ENCODE assay signal across 18 cellular contexts in genomic region chr7:12921751-12922345, GRCh38.
DNase-seq lines count a peak whose midpoint lies in the region; ATAC-seq and TF ChIP-seq lines count a peak whose summit lies in the region.
"Had no signal": no experiment of that assay in that cellular context is flagged by ENCODE, and none has a peak within 500 bp of the region (broad histone marks: within the 10 kb centered on the region; RNA-seq: fewer than 3 reads in every experiment).

No MANE protein-coding gene starts in this region.

- H3K4me3 ChIP-seq in colonic mucosa: no peak overlapping the region
- H3K4me3 ChIP-seq: GM23338 had no signal

- no peaks in the 10 kb centered on the region for H3K4me1 ChIP-seq in colonic mucosa

- H3K27me3 ChIP-seq in colonic mucosa: no peaks in the 10 kb centered on the region

- no peak for TF ChIP-seq CTCF in colonic mucosa (IDR thresholded peaks at IDR 0.05)

- peak overlapping the region; percentile 2 for H3K27ac ChIP-seq in colonic mucosa
- H3K27ac ChIP-seq: HL-60 had no signal

- H3K36me3 ChIP-seq in colonic mucosa: no peaks in the 10 kb centered on the region

- no peaks in the 10 kb centered on the region for H3K9me3 ChIP-seq in colonic mucosa

- DNase-seq in cardiac septum (ENCODE audit: low spot score) (peak; percentile 71), Right ventricle myocardium inferior (ENCODE audit: missing footprints) (no peak), colonic mucosa (peak; percentile 78), left kidney (ENCODE audit: low read depth, low spot score) (peak; percentile 5), NCI-H1694 (lab: John Stamatoyannopoulos, UW) (no peak), NCI-H1417 (lab: John Stamatoyannopoulos, UW) (no peak), 8988T (no peak), germinal center (ENCODE audit: low spot score) (no peak)
- DNase-seq: DMS79 treated with DMSO at 0.1 percent for 48 hours, GDM1, KBM-7, NCI-H1105, NCI-H187 treated with DMSO at 0.1 percent for 48 hours, NCI-H446, NCI-H748 treated with DMSO at 0.1 percent for 48 hours, PC-3 had no signal

- intact Hi-C loops in cardiac septum (cut with DNase I) (no loop called here), Right ventricle myocardium inferior (cut with DNase I) (no loop called here), colonic mucosa (cut with DNase I) (loop anchor here (10.0 kb wide), 1 partner anchor 237 kb away; the partner anchor contains the start of gene ARL4A)

- no peak overlapping the region for H3K9ac ChIP-seq in colonic mucosa (ENCODE audit: low read depth in 2 of 2, low read length in 2 of 2)

- ATAC-seq in Right ventricle myocardium inferior: no peak
- ATAC-seq: GM23338, PC-3 had no signal

Comparison
In these comparisons a context has a peak if more than half of its experiments do, and no peak if none do; other contexts are left out.
1. DNase-seq: peak in cardiac septum (single experiment), colonic mucosa (single experiment) and left kidney (single experiment); none in Right ventricle myocardium inferior (single experiment), NCI-H1694 (single experiment), NCI-H1417 (0 of 3), 8988T (single experiment) and germinal center (single experiment).